Comparison of ENCODE assay signal across 17 cellular contexts in the genomic region with DNA sequence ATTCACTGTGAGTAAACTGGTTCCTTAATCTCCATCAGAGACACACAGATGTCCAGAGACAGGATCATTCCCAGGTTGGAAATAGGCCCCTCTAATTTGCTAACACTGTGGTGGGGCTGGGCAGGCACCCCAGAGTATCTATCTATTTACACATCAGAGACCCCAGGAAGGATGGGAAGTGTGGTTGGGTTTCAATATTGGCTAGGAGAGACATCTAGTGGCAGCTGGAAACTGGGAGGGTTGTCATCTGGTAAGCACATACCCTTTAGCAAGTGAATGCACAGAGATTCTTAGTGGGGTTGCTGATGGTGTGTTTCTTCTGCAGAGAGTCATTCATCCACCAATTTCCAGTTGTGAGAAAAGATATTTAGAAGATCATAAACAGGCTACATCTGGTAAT. TPM values are rescaled to one million over a fixed set of nuclear protein-coding genes. Genes with fewer than 3 reads are reported as not detected.
DNase-seq lines count a peak whose midpoint lies in the region; ATAC-seq, FAIRE-seq and TF ChIP-seq lines count a peak whose summit lies in the region.
"Had no signal": no experiment of that assay in that cellular context is flagged by ENCODE, and none has a peak within 500 bp of the region (broad histone marks: within the 10 kb centered on the region; RNA-seq: fewer than 3 reads in every experiment).

No MANE protein-coding gene starts in this region.

- TF ChIP-seq EP300 in HepG2 (IDR thresholded peaks at IDR 0.05; ENCODE audit: low read depth in 2 of 2, low read length in 2 of 2): no peak
- TF ChIP-seq EP300 in HepG2 (CRISPR knock-in tag; IDR thresholded peaks at IDR 0.05; ENCODE audit: borderline replicate concordance): no peak

- H3K27me3 ChIP-seq in liver (ENCODE audit: control insufficient read depth in 4 of 4, insufficient read depth in 4 of 4, low read length in 3 of 4) (peaks cover 0 to 4% (median 0%) of the 10 kb centered on the region in 4 donors), HepG2 (ENCODE audit: control insufficient read depth in 1 of 2, insufficient read depth in 2 of 2, low read length in 2 of 2) (no peaks in the 10 kb centered on the region), Panc1 (ENCODE audit: control insufficient read depth, insufficient read depth, low read length) (no peaks in the 10 kb centered on the region; the same call in 1 of the 2 replicates)
- H3K27me3 ChIP-seq: gastrocnemius medialis, vagina had no signal

- no peak overlapping the region for H3K4me3 ChIP-seq in liver (ENCODE audit: low read depth in 1 of 3, low read length in 3 of 3)
- no peak overlapping the region for H3K4me3 ChIP-seq in HepG2 (replicated peaks in 1 of 3; ENCODE audit: insufficient read depth in 1 of 3, low read depth in 2 of 3, low read length in 3 of 3)
- H3K4me3 ChIP-seq in Panc1 (ENCODE audit: low read depth in 2 of 2, low read length in 2 of 2): no peak overlapping the region
- H3K4me3 ChIP-seq: coronary artery, gastrocnemius medialis, PC-9, vagina had no signal

- H3K9ac ChIP-seq in liver (ENCODE audit: low read depth in 1 of 2, low read length in 2 of 2) (no peak overlapping the region), HepG2 (ENCODE audit: insufficient read depth, low read depth, low read length) (no peak overlapping the region)

- no peaks in the 10 kb centered on the region for H3K36me3 Mint-ChIP-seq in mesothelial cell of epicardium
- H3K36me3 Mint-ChIP-seq: activated naive CD4-positive, alpha-beta T cell treated with anti-CD3 and anti-CD28 coated beads, Interleukin-2, amount 50 U/mL, for 72 hours had no signal

- no peak overlapping the region for H2AFZ ChIP-seq in HepG2 (ENCODE audit: low read length)
- H2AFZ ChIP-seq: PC-9 had no signal

- CTCF ChIA-PET in HepG2 (lab: Yijun Ruan, JAX; ENCODE audit: low intra/inter-chr PET ratio, low total read pairs) (no interaction called here), Panc1 (lab: Charles Lee) (no interaction called here), RWPE1 (lab: Yijun Ruan, JAX) (interaction anchor here (0.6 kb wide), 1 partner anchor 919 kb away, joined by 3 read pairs; no protein-coding TSS in a partner anchor)

- BruUV-seq in HepG2 (replicated peaks; lab: Mats Ljungman, UMichigan) (no TSS peak), Panc1 (replicated peaks; lab: Mats Ljungman, UMichigan) (no TSS peak)

- no peak for FAIRE-seq in HepG2 (lab: Jason Lieb, UNC)
- FAIRE-seq: HTR-8/SVneo had no signal

- H3K36me3 ChIP-seq in liver (ENCODE audit: control insufficient read depth in 4 of 4, insufficient read depth in 3 of 4, low read depth in 1 of 4, low read length in 3 of 4) (no peaks in the 10 kb centered on the region), HepG2 (replicated peaks in 1 of 2; ENCODE audit: control insufficient read depth in 1 of 2, insufficient read depth in 2 of 2, low read length in 2 of 2) (no peaks in the 10 kb centered on the region), Panc1 (ENCODE audit: control insufficient read depth, insufficient read depth, low read length) (no peaks in the 10 kb centered on the region)
- H3K36me3 ChIP-seq: gastrocnemius medialis, vagina had no signal

- no peaks in the 10 kb centered on the region for H3K79me2 ChIP-seq in HepG2 (ENCODE audit: insufficient read depth, low read length)

- in situ Hi-C loops in HepG2 (cut with HindIII; ENCODE audit: extremely low pct_ligation_motif_present, low pct_unique_long_range_greater_than_20kb): no loop called here
- in situ Hi-C loops in Panc1 (cut with HindIII; ENCODE audit: low pct_unique_long_range_greater_than_20kb, low sequenced_read_pairs): no loop called here

- H3K9me3 Mint-ChIP-seq in mesothelial cell of epicardium: no peaks in the 10 kb centered on the region
- H3K9me3 Mint-ChIP-seq: activated naive CD4-positive, alpha-beta T cell treated with anti-CD3 and anti-CD28 coated beads, Interleukin-2, amount 50 U/mL, for 72 hours had no signal

- no peak overlapping the region for H3K4me3 Mint-ChIP-seq in mesothelial cell of epicardium

- H3K4me2 ChIP-seq in HepG2 (ENCODE audit: low read depth, low read length): no peak overlapping the region
- H3K4me2 ChIP-seq: PC-9 had no signal

- intact Hi-C loops in HepG2 (cut with micrococcal nuclease; ENCODE audit: unreplicated experiment) (no loop called here), Panc1 (cut with micrococcal nuclease; ENCODE audit: unreplicated experiment) (loop anchor here (10.0 kb wide), 1 partner anchor 1134 kb away; no protein-coding TSS in a partner anchor)

- H3K27me3 Mint-ChIP-seq in mesothelial cell of epicardium (ENCODE audit: low read depth): peaks cover 41% of the 10 kb centered on the region

- ATAC-seq in HepG2 (no peak), Panc1 (no peak)
- ATAC-seq: activated naive CD4-positive, alpha-beta T cell treated with anti-CD3 and anti-CD28 coated beads, Interleukin-2, amount 50 U/mL, for 72 hours; gastrocnemius medialis; left colon had no signal

- TF ChIP-seq POLR2A in HepG2 (IDR thresholded peaks at IDR 0.05; ENCODE audit: insufficient read depth in 1 of 2, low read depth in 2 of 2, low read length in 2 of 2): no peak

- H3K4me1 Mint-ChIP-seq in mesothelial cell of epicardium: peaks cover 15% of the 10 kb centered on the region

- H3K4me1 ChIP-seq in liver (ENCODE audit: control insufficient read depth in 4 of 4, insufficient read depth in 4 of 4, low read length in 3 of 4): no peaks in the 10 kb centered on the region
- H3K4me1 ChIP-seq in HepG2 (ENCODE audit: insufficient read depth, low read length): no peaks in the 10 kb centered on the region
- H3K4me1 ChIP-seq in Panc1 (ENCODE audit: control insufficient read depth, insufficient read depth, low read length): no peaks in the 10 kb centered on the region
- H3K4me1 ChIP-seq: gastrocnemius medialis, vagina had no signal

- H3K9me3 ChIP-seq in liver (ENCODE audit: control insufficient read depth in 4 of 4, low read length in 3 of 4) (no peaks in the 10 kb centered on the region), HepG2 (ENCODE audit: low read length) (peaks cover 66% of the 10 kb centered on the region), Panc1 (ENCODE audit: control insufficient read depth, insufficient read depth, low read depth, low read length) (no peaks in the 10 kb centered on the region)
- H3K9me3 ChIP-seq: gastrocnemius medialis, vagina had no signal

- H3K27ac ChIP-seq in liver (ENCODE audit: low read depth in 1 of 2, low read length in 2 of 2) (no peak overlapping the region), HepG2 (ENCODE audit: extremely low read length, insufficient read depth, low read length) (no peak overlapping the region), Panc1 (ENCODE audit: low read length) (no peak overlapping the region), RWPE1 (no peak overlapping the region)
- H3K27ac ChIP-seq: coronary artery, gastrocnemius medialis, PC-9, vagina had no signal

- POLR2A ChIA-PET in HepG2 (lab: Yijun Ruan, JAX): no interaction called here
- POLR2A ChIA-PET in Panc1 (lab: Charles Lee): no interaction called here
- POLR2A ChIA-PET in RWPE1 (lab: Yijun Ruan, JAX; ENCODE audit: low non-redundant PET): no interaction called here

- H3K27ac Mint-ChIP-seq in mesothelial cell of epicardium: no peak overlapping the region
- H3K27ac Mint-ChIP-seq: activated naive CD4-positive, alpha-beta T cell treated with anti-CD3 and anti-CD28 coated beads, Interleukin-2, amount 50 U/mL, for 72 hours had no signal

- TF ChIP-seq CTCF in liver (IDR thresholded peaks at IDR 0.05; ENCODE audit: low read depth, low read length, missing input control): no peak
- TF ChIP-seq CTCF in HepG2 (CRISPR knock-in tag; IDR thresholded peaks at IDR 0.05): no peak
- TF ChIP-seq CTCF in Panc1 (IDR thresholded peaks at IDR 0.05): peak; percentile 64
- TF ChIP-seq CTCF in RWPE1 (conservative IDR thresholded peaks at IDR 0.05; ENCODE audit: low read depth): no peak
- TF ChIP-seq CTCF in mesothelial cell of epicardium (IDR thresholded peaks at IDR 0.05; ENCODE audit: unreplicated experiment): no peak

- DNase-seq in HepG2 (ENCODE audit: low spot score) (no peak), Panc1 (ENCODE audit: low read depth, low spot score) (no peak), iPS-NIHi11 (ENCODE audit: low spot score) (peak; percentile 24), RWPE1 (ENCODE audit: low spot score) (no peak), mesothelial cell of epicardium (ENCODE audit: low spot score in 2 of 2, unreplicated experiment in 2 of 2) (no peak), NCI-H1092 treated with DMSO at 0.1 percent for 48 hours (lab: John Stamatoyannopoulos, UW) (no peak)
- DNase-seq in effector CD8-positive, alpha-beta T cell (lab: John Stamatoyannopoulos, UW): no peak
- DNase-seq: gastrocnemius medialis, left colon, NCI-H187, PC-9 had no signal

- H4K20me1 ChIP-seq in HepG2 (ENCODE audit: insufficient read depth, low read length): no peaks in the 10 kb centered on the region

- TF ChIP-seq RAD21 in liver (IDR thresholded peaks at IDR 0.05) (peak; percentile 32 to 38), HepG2 (CRISPR knock-in tag; IDR thresholded peaks at IDR 0.05) (no peak)

RNA-seq across cellular contexts. Expression of gene NRG3, which starts 36.0 kb away (rescaled TPM):
- 1 to 10 TPM in 1 of 2 donors, under 1 TPM in 1; 0.50 to 3.7 TPM for total RNA-seq in liver
- under 1 TPM; 0.24 to 0.27 TPM for polyA plus RNA-seq in liver
- total RNA-seq in HepG2 (2016; rRNA removed; fragmentation: Illumina TruSeq; extraction: Trizol): not detected in 2 replicates
- not detected in 2 replicates for total RNA-seq in HepG2 (2016; cell fraction: cytosol; rRNA removed; fragmentation: Illumina TruSeq; extraction: Trizol; ENCODE audit: low read depth)
- total RNA-seq in HepG2 (2016; cell fraction: insoluble cytoplasmic fraction; rRNA removed; fragmentation: Illumina TruSeq; extraction: Trizol): not detected in 2 replicates
- not detected in 2 replicates for total RNA-seq in HepG2 (2016; cell fraction: membrane; rRNA removed; fragmentation: Illumina TruSeq; extraction: Trizol)
- total RNA-seq in HepG2 (2016; cell fraction: nucleus; rRNA removed; fragmentation: Illumina TruSeq; extraction: Trizol): not detected in 2 replicates
- polyA plus RNA-seq in HepG2 (2011; rRNA removed): not detected in 2 replicates
- not detected in 2 replicates for polyA plus RNA-seq in HepG2 (2011; cell fraction: cytosol; rRNA removed)
- not detected in 2 replicates for polyA plus RNA-seq in HepG2 (2011; cell fraction: nucleus; rRNA removed)
- not detected in 2 replicates for polyA plus RNA-seq in HepG2 (2012)
- polyA plus RNA-seq in HepG2 (2016; cell fraction: cytosol; fragmentation: Illumina TruSeq; extraction: Trizol; ENCODE audit: low read depth): not detected in 2 replicates
- not detected in 2 replicates for polyA plus RNA-seq in HepG2 (2016; cell fraction: insoluble cytoplasmic fraction; fragmentation: Illumina TruSeq; extraction: Trizol; ENCODE audit: low read depth)
- not detected in 2 replicates for polyA plus RNA-seq in HepG2 (2016; cell fraction: membrane; fragmentation: Illumina TruSeq; extraction: Trizol; ENCODE audit: low read depth)
- polyA plus RNA-seq in HepG2 (2016; cell fraction: nucleus; fragmentation: Illumina TruSeq; extraction: Trizol; ENCODE audit: insufficient read depth, low read depth): not detected in 2 replicates
- polyA minus RNA-seq in HepG2 (2011; rRNA and poly(A)+ RNA removed; ENCODE audit: low replicate concordance): not detected in 2 replicates
- not detected in 2 replicates for polyA minus RNA-seq in HepG2 (2011; cell fraction: cytosol; rRNA and poly(A)+ RNA removed)
- polyA minus RNA-seq in HepG2 (2011; cell fraction: nucleus; rRNA and poly(A)+ RNA removed): not detected in 2 replicates
- total RNA-seq in Panc1 (2021; ENCODE audit: unreplicated experiment): 0.08 TPM
- not detected for polyA plus RNA-seq in Panc1 (2012; ENCODE audit: insufficient read length)
- total RNA-seq in mesothelial cell of epicardium: 0.42 to 0.74 TPM (median 0.57 TPM) in 3 replicates
- total RNA-seq: activated CD8-positive, alpha-beta memory T cell treated with anti-CD3 and anti-CD28 coated beads for 36 hours; activated naive CD4-positive, alpha-beta T cell treated with anti-CD3 and anti-CD28 coated beads, Interleukin-2, amount 50 U/mL, for 72 hours; gastrocnemius medialis; PC-9; vagina had no signal
